In genomic region chr11:117037279-117037951, GRCh38 we compare ENCODE assay signal across 10 cellular contexts.
DNase-seq lines count a peak whose midpoint lies in the region; ATAC-seq, FAIRE-seq and TF ChIP-seq lines count a peak whose summit lies in the region.
"Had no signal": no experiment of that assay in that cellular context is flagged by ENCODE, and none has a peak within 500 bp of the region (broad histone marks: within the 10 kb centered on the region; RNA-seq: fewer than 3 reads in every experiment).

No MANE protein-coding gene starts in this region.

- no peaks in the 10 kb centered on the region for H3K9me3 ChIP-seq in OCI-LY7 (ENCODE audit: low read length)
- no peaks in the 10 kb centered on the region for H3K9me3 ChIP-seq in endodermal cell (ENCODE audit: control insufficient read depth, low read length)
- no peaks in the 10 kb centered on the region for H3K9me3 ChIP-seq in neutrophil

- POLR2A ChIA-PET in OCI-LY7 (lab: Charles Lee) = interaction anchor here (0.7 to 1.1 kb wide), 2 partner anchors 11 to 107 kb away, joined by 3 to 4 read pairs; no protein-coding TSS in a partner anchor

- H4K20me1 ChIP-seq in OCI-LY7 (ENCODE audit: insufficient read depth, low read length) = 0 out of 2 replicates have a peak, but pooled peaks cover 5% of the 10 kb centered on the region

- peaks cover 92% of the 10 kb centered on the region for H3K79me2 ChIP-seq in OCI-LY7 (ENCODE audit: insufficient read depth, low read depth, low read length)

- intact Hi-C loops in OCI-LY7 (cut with micrococcal nuclease; ENCODE audit: unreplicated experiment) = no loop called here

- no peak overlapping the region for H3K4me3 Mint-ChIP-seq in endodermal cell

- CTCF ChIA-PET in OCI-LY7 (lab: Charles Lee; ENCODE audit: unreplicated experiment) = no interaction called here

- TF ChIP-seq CTCF in OCI-LY7 (conservative IDR thresholded peaks at IDR 0.05; ENCODE audit: low read length) (no peak), endodermal cell (conservative IDR thresholded peaks at IDR 0.05) (no peak), neutrophil (IDR thresholded peaks at IDR 0.05) (no peak)

- no peak for TF ChIP-seq POLR2A in GM12892 (IDR thresholded peaks at IDR 0.05; ENCODE audit: low read depth, low read length)

- no peak overlapping the region for H2AFZ ChIP-seq in OCI-LY7 (ENCODE audit: low read length)

- H3K9me3 Mint-ChIP-seq in endodermal cell = no peaks in the 10 kb centered on the region

- BruUV-seq in OCI-LY7 (replicated peaks; lab: Mats Ljungman, UMichigan) = no TSS peak

- H3K36me3 Mint-ChIP-seq in endodermal cell (ENCODE audit: low read depth) = peaks cover 2% of the 10 kb centered on the region

- peak overlapping the region; percentile 62 for H3K4me2 ChIP-seq in OCI-LY7 (ENCODE audit: low read length)

- DNase-seq in GM12892 (ENCODE audit: insufficient read length) (no peak), OCI-LY7 (ENCODE audit: low spot score) (peak; percentile 15), endodermal cell (no peak), HTR-8/SVneo (ENCODE audit: insufficient read length, low spot score) (no peak), UCSD-AML1 (lab: John Stamatoyannopoulos, UW; ENCODE audit: unreplicated experiment) (no peak)
- DNase-seq: activated CD4-positive, alpha-beta T cell treated with anti-CD3 and anti-CD28 coated beads for 1 hour; NCI-H510A had no signal

- H3K27ac ChIP-seq in OCI-LY7 (ENCODE audit: low read depth, low read length, poor library complexity, severe bottlenecking) = peak overlapping the region; percentile 55
- no peak overlapping the region for H3K27ac ChIP-seq in endodermal cell (ENCODE audit: low read depth, low read length)
- H3K27ac ChIP-seq in neutrophil = peak overlapping the region; percentile 39

- peaks cover 17% of the 10 kb centered on the region for H3K4me1 Mint-ChIP-seq in endodermal cell

- FAIRE-seq in GM12892 (lab: Jason Lieb, UNC) = peak; percentile 81
- FAIRE-seq in HTR-8/SVneo (lab: Jason Lieb, UNC) = no peak

- WGBS in endodermal cell (ENCODE audit: insufficient coverage in 1 of 2, insufficient read length in 1 of 2), 2 experiments = 92 to 100% methylated on average over 1 of the region's 1 CpG

- H3K9me2 ChIP-seq in OCI-LY7 (ENCODE audit: insufficient read depth, low read length) = no peaks in the 10 kb centered on the region

- ATAC-seq in HG03025 (IDR thresholded peaks at IDR 0.05; ENCODE audit: low FRiP score, unreplicated experiment) (no peak), GM21619 (IDR thresholded peaks at IDR 0.05; ENCODE audit: unreplicated experiment) (no peak)

- H3K27me3 ChIP-seq in endodermal cell (ENCODE audit: control insufficient read depth, insufficient read depth, low read length, poor library complexity, severe bottlenecking) (no peaks in the 10 kb centered on the region), neutrophil (no peaks in the 10 kb centered on the region)

- H3K36me3 ChIP-seq in OCI-LY7 (ENCODE audit: insufficient read depth, low read length) (no peaks in the 10 kb centered on the region), endodermal cell (ENCODE audit: control insufficient read depth, insufficient read depth, low read length) (no peaks in the 10 kb centered on the region), neutrophil (no peaks in the 10 kb centered on the region)

- H3K27me3 Mint-ChIP-seq in endodermal cell (ENCODE audit: insufficient read depth) = no peaks in the 10 kb centered on the region

- peaks cover 38% of the 10 kb centered on the region for H3K4me1 ChIP-seq in OCI-LY7 (ENCODE audit: insufficient read depth, low read length, poor library complexity, severe bottlenecking)
- H3K4me1 ChIP-seq in endodermal cell (ENCODE audit: control insufficient read depth, insufficient read depth, low read length) = no peaks in the 10 kb centered on the region
- no peaks in the 10 kb centered on the region for H3K4me1 ChIP-seq in neutrophil (ENCODE audit: control insufficient read depth in 1 of 2, insufficient read depth in 1 of 2, low read depth in 1 of 2, low read length in 1 of 2)

- no peak overlapping the region for H3K9ac ChIP-seq in endodermal cell (ENCODE audit: extremely low read depth, low read length, poor library complexity, severe bottlenecking)

- H3K27ac Mint-ChIP-seq in endodermal cell = peak overlapping the region; percentile 59

- H3K4me3 ChIP-seq in OCI-LY7 (ENCODE audit: low read depth, low read length, poor library complexity, severe bottlenecking) (peak overlapping the region; percentile 37), endodermal cell (ENCODE audit: low read length) (no peak overlapping the region), neutrophil (ENCODE audit: low read depth in 1 of 2, low read length in 1 of 2) (no peak overlapping the region)
